Comparison of ENCODE assay signal across 10 cellular contexts in the genomic region with DNA sequence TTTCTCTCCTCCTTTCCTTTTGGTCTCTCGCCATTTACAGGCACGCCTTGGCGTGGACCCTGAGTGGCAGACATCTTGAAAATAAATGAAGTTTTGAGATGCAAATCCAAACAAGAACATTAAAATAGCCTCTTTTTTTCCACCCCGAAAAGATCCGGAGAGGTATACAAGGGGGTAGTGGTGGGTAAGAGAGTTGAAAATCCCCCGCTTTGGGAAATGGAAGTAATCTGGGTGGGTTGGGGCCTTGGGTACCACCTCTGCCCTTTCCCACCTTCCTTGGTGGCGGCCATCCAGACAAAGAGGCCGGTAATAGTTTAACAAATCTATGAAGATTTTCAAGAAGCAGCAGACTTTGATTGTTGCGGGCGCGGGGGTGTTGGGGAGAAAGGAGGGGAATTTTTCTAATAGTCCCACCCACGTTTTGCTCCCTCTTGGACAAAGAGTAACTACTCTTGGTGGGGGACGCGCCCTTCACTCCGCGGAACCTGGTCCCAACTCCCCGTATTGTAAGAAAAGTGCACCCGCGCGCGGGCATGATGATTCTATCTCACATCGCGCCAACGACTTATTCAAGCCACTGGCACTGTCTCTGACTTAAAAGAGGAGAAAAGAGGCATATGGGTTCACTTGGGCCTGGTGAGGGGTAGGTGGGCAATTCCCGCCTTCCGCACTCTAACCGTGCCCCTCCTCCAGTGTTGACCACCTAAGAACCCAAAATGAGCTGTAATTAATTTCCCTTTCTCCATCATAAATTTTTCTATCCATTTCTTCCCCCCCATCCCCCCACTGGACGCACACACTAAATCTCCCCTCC. TPM values are rescaled to one million over a fixed set of nuclear protein-coding genes. Genes with fewer than 3 reads are reported as not detected.
DNase-seq lines count a peak whose midpoint lies in the region; ATAC-seq and TF ChIP-seq lines count a peak whose summit lies in the region.
"Had no signal": no experiment of that assay in that cellular context is flagged by ENCODE, and none has a peak within 500 bp of the region (broad histone marks: within the 10 kb centered on the region; RNA-seq: fewer than 3 reads in every experiment).

No MANE protein-coding gene starts in this region.

- H3K4me1 ChIP-seq in Loucy (ENCODE audit: insufficient read depth, low read length, poor library complexity, severe bottlenecking) (peaks cover 7% of the 10 kb centered on the region), neutrophil (ENCODE audit: control insufficient read depth in 1 of 2, insufficient read depth in 1 of 2, low read depth in 1 of 2, low read length in 1 of 2) (peaks cover 51 to 69% of the 10 kb centered on the region in 2 experiments)

- peak overlapping the region; percentile 80 for H3K9ac ChIP-seq in Loucy (ENCODE audit: low read depth, low read length, poor library complexity, severe bottlenecking)

- peaks cover 70% of the 10 kb centered on the region for H3K27me3 Mint-ChIP-seq in activated CD4-positive, alpha-beta T cell treated with anti-CD3 and anti-CD28 coated beads, Interleukin-2, amount 10 ng/mL, durations not matched to agents 24 days and 14 days
- peaks cover 98% of the 10 kb centered on the region for H3K27me3 Mint-ChIP-seq in brain

- no peaks in the 10 kb centered on the region for H3K9me2 ChIP-seq in Loucy (replicated peaks; ENCODE audit: low read depth, low read length)

- H4K20me1 ChIP-seq in Loucy (ENCODE audit: insufficient read depth, low read length, poor library complexity, severe bottlenecking), result no peaks in the 10 kb centered on the region

- H3K79me2 ChIP-seq in Loucy (ENCODE audit: insufficient read depth, low read length), result no peaks in the 10 kb centered on the region

- H2AFZ ChIP-seq in Loucy (ENCODE audit: low read length), result peak overlapping the region; percentile 100

- H3K27ac ChIP-seq in neutrophil, result no peak overlapping the region
- H3K27ac ChIP-seq: uterus had no signal

- peak overlapping the region; percentile 67 for H3K27ac Mint-ChIP-seq in activated CD4-positive, alpha-beta T cell treated with anti-CD3 and anti-CD28 coated beads, Interleukin-2, amount 10 ng/mL, durations not matched to agents 24 days and 14 days
- no peak overlapping the region for H3K27ac Mint-ChIP-seq in brain

- no peaks in the 10 kb centered on the region for H3K9me3 ChIP-seq in Loucy (ENCODE audit: insufficient read depth, low read depth, low read length)
- peaks cover 4% of the 10 kb centered on the region for H3K9me3 ChIP-seq in neutrophil
- H3K9me3 ChIP-seq: uterus had no signal

- peak; percentile 60 for DNase-seq in activated CD4-positive, alpha-beta T cell treated with anti-CD3 and anti-CD28 coated beads, Interleukin-2, amount 10 ng/mL, durations not matched to agents 24 days and 14 days
- DNase-seq in activated CD4-positive, alpha-beta T cell treated with anti-CD3 and anti-CD28 coated beads for 1 hour, result no peak
- DNase-seq in NCI-H510A treated with DMSO at 0.1 percent for 48 hours (lab: John Stamatoyannopoulos, UW), result no peak
- DNase-seq: activated CD4-positive, CD25-positive, alpha-beta regulatory T cell; uterus had no signal

- H3K36me3 ChIP-seq in Loucy (ENCODE audit: insufficient read depth, low read length), result no peaks in the 10 kb centered on the region
- no peaks in the 10 kb centered on the region for H3K36me3 ChIP-seq in neutrophil
- H3K36me3 ChIP-seq: uterus had no signal

- intact Hi-C loops in activated CD4-positive, alpha-beta T cell treated with anti-CD3 and anti-CD28 coated beads, Interleukin-2, amount 10 ng/mL, durations not matched to agents 24 days and 14 days (cut with micrococcal nuclease), result loop anchor here (1.0 kb wide), 1 partner anchor 9 kb away; no protein-coding TSS in a partner anchor

- H3K27me3 ChIP-seq in Loucy (ENCODE audit: insufficient read depth, low read length, poor library complexity, severe bottlenecking) (no peaks in the 10 kb centered on the region), neutrophil (peaks cover 100% of the 10 kb centered on the region)

- peak overlapping the region; percentile 91 for H3K4me2 ChIP-seq in Loucy (ENCODE audit: low read depth, low read length, poor library complexity, severe bottlenecking)

- H3K4me3 Mint-ChIP-seq in activated CD4-positive, alpha-beta T cell treated with anti-CD3 and anti-CD28 coated beads, Interleukin-2, amount 10 ng/mL, durations not matched to agents 24 days and 14 days, result peak overlapping the region; percentile 73
- H3K4me3 Mint-ChIP-seq in brain, result peak overlapping the region; percentile 81 to 84 (median 83)

- ATAC-seq in HG03108 (IDR thresholded peaks at IDR 0.05; ENCODE audit: unreplicated experiment), result no peak
- ATAC-seq in GM21526 (IDR thresholded peaks at IDR 0.05; ENCODE audit: low FRiP score, unreplicated experiment), result no peak

- H3F3A ChIP-seq in Loucy (ENCODE audit: low read depth), result no peaks in the 10 kb centered on the region

- peaks cover 20% of the 10 kb centered on the region for H3K9me3 Mint-ChIP-seq in activated CD4-positive, alpha-beta T cell treated with anti-CD3 and anti-CD28 coated beads, Interleukin-2, amount 10 ng/mL, durations not matched to agents 24 days and 14 days
- H3K9me3 Mint-ChIP-seq in brain, result peaks cover 0 to 26% (median 19%) of the 10 kb centered on the region in 5 experiments

- TF ChIP-seq CTCF in Loucy (conservative IDR thresholded peaks at IDR 0.05; ENCODE audit: low read length) (no peak), brain (conservative IDR thresholded peaks at IDR 0.05) (no peak), neutrophil (IDR thresholded peaks at IDR 0.05) (no peak)

- H3K4me3 ChIP-seq in Loucy (ENCODE audit: low read length, poor library complexity, severe bottlenecking) (no peak overlapping the region), neutrophil (ENCODE audit: low read depth in 1 of 2, low read length in 1 of 2) (peak overlapping the region; percentile 61 to 84)
- H3K4me3 ChIP-seq: uterus had no signal

- peaks cover 30% of the 10 kb centered on the region for H3K4me1 Mint-ChIP-seq in activated CD4-positive, alpha-beta T cell treated with anti-CD3 and anti-CD28 coated beads, Interleukin-2, amount 10 ng/mL, durations not matched to agents 24 days and 14 days
- H3K4me1 Mint-ChIP-seq in brain, result peaks cover 38% of the 10 kb centered on the region

- H3K36me3 Mint-ChIP-seq in activated CD4-positive, alpha-beta T cell treated with anti-CD3 and anti-CD28 coated beads, Interleukin-2, amount 10 ng/mL, durations not matched to agents 24 days and 14 days (ENCODE audit: low read depth), result peaks cover 21% of the 10 kb centered on the region
- no peaks in the 10 kb centered on the region for H3K36me3 Mint-ChIP-seq in brain

RNA-seq across cellular contexts. Expression of a gene that starts 3.9 kb away (rescaled TPM):
- not detected in 2 replicates for total RNA-seq in activated CD4-positive, alpha-beta T cell treated with anti-CD3 and anti-CD28 coated beads, Interleukin-2, amount 10 ng/mL, durations not matched to agents 24 days and 14 days
- polyA plus RNA-seq in brain (ENCODE audit: insufficient read depth, low read depth, low replicate concordance), result 1.7 TPM

RNA-seq across cellular contexts. Expression of a gene that starts 49.0 kb away (rescaled TPM):
- total RNA-seq in activated CD4-positive, alpha-beta T cell treated with anti-CD3 and anti-CD28 coated beads, Interleukin-2, amount 10 ng/mL, durations not matched to agents 24 days and 14 days, result 24.5 and 27.7 TPM in 2 replicates
- 8.4 TPM for polyA plus RNA-seq in brain (ENCODE audit: insufficient read depth, low read depth, low replicate concordance)
